Comparison of ENCODE assay signal across 28 cellular contexts in the genomic region with DNA sequence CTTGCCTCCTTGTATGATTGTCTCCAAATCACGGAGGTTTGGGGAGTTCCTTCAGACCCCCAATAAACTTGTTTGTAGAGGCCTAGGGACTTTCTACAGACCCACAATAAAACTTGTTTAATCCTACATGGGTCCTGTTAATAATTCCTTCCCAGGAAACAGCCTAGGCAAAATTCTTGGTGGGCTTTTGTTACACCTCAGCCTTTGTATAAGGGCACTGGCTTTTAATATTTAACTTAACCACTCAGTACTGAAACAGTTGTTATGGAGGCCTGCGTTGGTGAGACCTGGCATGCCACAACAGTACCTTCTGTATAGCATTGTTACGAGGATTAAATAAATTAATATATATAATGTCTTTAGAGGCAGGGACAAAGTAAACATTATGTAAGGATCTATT.
"Had no signal": no experiment of that assay in that cellular context is flagged by ENCODE, and none has a peak within 500 bp of the region (broad histone marks: within the 10 kb centered on the region; RNA-seq: fewer than 3 reads in every experiment).

No MANE protein-coding gene starts in this region.

- H3K4me1 ChIP-seq: left ventricle myocardium inferior, parathyroid adenoma, psoas muscle, right atrium auricular region, stomach, testis, thyroid gland, transverse colon, upper lobe of left lung, vagina had no signal

- ATAC-seq: left colon; mucosa of descending colon; naive thymus-derived CD4-positive, alpha-beta T cell; natural killer cell treated with Interleukin-12 subunit alpha and Interleukin-12 subunit beta and Interleukin-15 and Interleukin-18, amount 100 ng/mL, for 72 hours; psoas muscle; sciatic nerve; stimulated activated naive B cell treated with anti-CD40 and anti-IgM and Interleukin-4, amounts not matched to agents 10 μg/mL and 1 μg/mL and 100 μg/mL, for 72 hours; stimulated activated naive CD8-positive, alpha-beta T cell treated with anti-CD3 and anti-CD28 coated beads, Interleukin-15, Interleukin-2, amounts not matched to agents 100 U/mL and 50 U/mL, for 24 hours had no signal

- H3K4me3 ChIP-seq: hepatocyte, left ventricle myocardium inferior, lung, mucosa of descending colon, psoas muscle, right atrium auricular region, skin epidermis, stomach, testis, thyroid gland, transverse colon, upper lobe of left lung, vagina had no signal

- H3K9me3 ChIP-seq: testis, thyroid gland, vagina had no signal

- H3K27ac ChIP-seq: hepatocyte, left ventricle myocardium inferior, parathyroid adenoma, psoas muscle, right atrium auricular region, skin epidermis, stomach, testis, thyroid gland, transverse colon, upper lobe of left lung, vagina had no signal

- H3K27me3 ChIP-seq: hepatocyte, right atrium auricular region, stomach, testis, thyroid gland, transverse colon, upper lobe of left lung, vagina had no signal

- DNase-seq: islet precursor cell; kidney glomerular epithelial cell; left colon; left ventricle myocardium inferior; midbrain; mucosa of descending colon; naive thymus-derived CD4-positive, alpha-beta T cell; nucleus accumbens; psoas muscle; stimulated activated CD4-positive, alpha-beta T cell treated with anti-CD3 and anti-CD28 coated beads, Interleukin-12 subunit alpha, Interleukin-12 subunit beta, amount 100 ng/mL, for 4 hours; stimulated activated CD4-positive, alpha-beta T cell treated with anti-CD3 and anti-CD28 coated beads, Interleukin-15, amount 100 ng/mL, for 24 hours; stimulated activated CD4-positive, alpha-beta T cell treated with anti-CD3 and anti-CD28 coated beads, Interleukin-2, amount 100 ng/mL, for 24 hours; stimulated activated CD4-positive, alpha-beta T cell treated with anti-CD3 and anti-CD28 coated beads, Interleukin-4, amount 100 ng/mL, for 1 hour; stimulated activated naive B cell treated with anti-CD40 and anti-IgM and Interleukin-4, amounts not matched to agents 10 μg/mL and 1 μg/mL and 100 μg/mL, for 72 hours; stimulated activated naive CD8-positive, alpha-beta T cell treated with anti-CD3 and anti-CD28 coated beads, Interleukin-15, Interleukin-2, amounts not matched to agents 100 U/mL and 50 U/mL, for 24 hours; stomach; testis; thyroid gland; transverse colon; upper lobe of left lung had no signal

- H3K36me3 ChIP-seq: left ventricle myocardium inferior, right atrium auricular region, stomach, thyroid gland, transverse colon, upper lobe of left lung, vagina had no signal
